8 cellular contexts compared by ENCODE assay signal in the genomic region with DNA sequence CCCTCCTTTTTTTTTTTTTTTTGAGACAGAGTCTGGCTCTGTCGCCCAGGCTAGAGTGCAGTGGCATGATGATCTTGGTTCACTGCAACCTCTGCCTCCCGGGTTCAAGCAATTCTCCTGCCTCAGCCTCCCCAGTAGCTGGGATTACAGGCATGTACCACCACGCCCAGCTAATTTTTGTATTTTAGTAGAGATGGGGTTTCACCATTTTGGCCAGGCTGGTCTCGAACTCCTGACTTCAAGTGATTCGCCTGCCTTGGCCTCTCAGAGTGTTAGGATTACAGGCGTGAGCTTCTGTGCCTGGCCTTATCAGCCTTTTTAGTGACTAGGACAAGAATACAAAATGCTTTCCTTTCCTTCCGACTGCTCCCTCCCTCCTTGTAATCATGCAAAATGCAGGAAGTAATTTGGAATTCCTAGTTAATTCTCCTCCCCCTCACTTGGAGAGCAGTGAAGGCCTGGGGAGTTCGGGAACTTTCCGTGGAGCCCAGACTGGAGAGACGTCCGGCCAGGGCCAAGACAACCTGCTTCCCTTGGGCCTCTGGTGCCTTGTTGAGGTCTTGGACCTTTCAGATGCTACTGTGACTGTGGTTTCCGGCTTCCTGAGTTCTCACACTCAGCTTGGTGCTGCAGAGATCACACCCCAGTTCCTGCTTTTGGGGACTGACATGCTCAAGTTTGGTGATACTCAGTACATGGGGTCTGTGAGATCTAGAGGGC. TPM values are rescaled to one million over a fixed set of nuclear protein-coding genes. Genes with fewer than 3 reads are reported as not detected.
DNase-seq lines count a peak whose midpoint lies in the region; ATAC-seq and TF ChIP-seq lines count a peak whose summit lies in the region.
"Not testable (repeated sequence)": the region's sequence is repeated elsewhere in the genome, so short reads cannot be mapped to it uniquely, and the experiment has no call there.

No MANE protein-coding gene starts in this region.

- H3K4me1 Mint-ChIP-seq in osteocyte (ENCODE audit: unreplicated experiment) = peaks cover 30% of the 10 kb centered on the region
- H3K4me1 Mint-ChIP-seq in stimulated activated naive B cell treated with anti-CD40 and anti-IgM and Interleukin-4, amounts not matched to agents 10 μg/mL and 1 μg/mL and 100 μg/mL, for 72 hours = peaks cover 23 to 33% of the 10 kb centered on the region in 2 donors

- peak overlapping the region; percentile 36 for H3K4me2 ChIP-seq in Karpas-422 (ENCODE audit: low read depth, low read length, poor library complexity, severe bottlenecking)

- not testable (repeated sequence) for H3K4me3 ChIP-seq in GM06990 (replicated peaks; ENCODE audit: low read depth, low read length); Karpas-422 (ENCODE audit: low read length); ascending aorta; right atrium auricular region

- intact Hi-C loops in ascending aorta (cut with DNase I) = not testable (repeated sequence)

- peak overlapping the region; percentile 50; the same call in 1 of the 2 replicates for H3K9ac ChIP-seq in Karpas-422 (ENCODE audit: low read length)

- H3K27ac Mint-ChIP-seq in osteocyte (ENCODE audit: unreplicated experiment) = peak overlapping the region; percentile 93
- peak overlapping the region; percentile 100 for H3K27ac Mint-ChIP-seq in stimulated activated naive B cell treated with anti-CD40 and anti-IgM and Interleukin-4, amounts not matched to agents 10 μg/mL and 1 μg/mL and 100 μg/mL, for 72 hours

- ATAC-seq in GM21825 (IDR thresholded peaks at IDR 0.05; ENCODE audit: unreplicated experiment) = peak; percentile 49
- peak; percentile 45 to 49 for ATAC-seq in stimulated activated naive B cell treated with anti-CD40 and anti-IgM and Interleukin-4, amounts not matched to agents 10 μg/mL and 1 μg/mL and 100 μg/mL, for 72 hours (replicated peaks)

- not testable (repeated sequence) for H3K27me3 Mint-ChIP-seq in osteocyte (ENCODE audit: unreplicated experiment); stimulated activated naive B cell treated with anti-CD40 and anti-IgM and Interleukin-4, amounts not matched to agents 10 μg/mL and 1 μg/mL and 100 μg/mL, for 72 hours

- not testable (repeated sequence) for H3K79me2 ChIP-seq in Karpas-422 (ENCODE audit: low read length)

- H4K20me1 ChIP-seq in Karpas-422 (ENCODE audit: insufficient read depth, low read depth, low read length) = not testable (repeated sequence)

- H3K4me3 Mint-ChIP-seq in osteocyte (ENCODE audit: unreplicated experiment) = not testable (repeated sequence)
- H3K4me3 Mint-ChIP-seq in stimulated activated naive B cell treated with anti-CD40 and anti-IgM and Interleukin-4, amounts not matched to agents 10 μg/mL and 1 μg/mL and 100 μg/mL, for 72 hours = peak overlapping the region; percentile 86 to 89

- not testable (repeated sequence) for H3K36me3 Mint-ChIP-seq in osteocyte (ENCODE audit: unreplicated experiment)
- H3K36me3 Mint-ChIP-seq in stimulated activated naive B cell treated with anti-CD40 and anti-IgM and Interleukin-4, amounts not matched to agents 10 μg/mL and 1 μg/mL and 100 μg/mL, for 72 hours = peaks cover 0 to 10% of the 10 kb centered on the region in 2 donors

- DNase-seq in GM06990 (ENCODE audit: extremely low read depth, insufficient read length) = peak; percentile 81
- DNase-seq in Karpas-422 = peak; percentile 72
- peak; percentile 56 for DNase-seq in activated CD4-positive, CD25-positive, alpha-beta regulatory T cell treated with anti-CD3 and anti-CD28 coated beads, Interleukin-2, amount 50 U/mL, for 72 hours
- peak; percentile 34 to 82 for DNase-seq in ascending aorta (ENCODE audit: low spot score in 2 of 2)
- DNase-seq in right atrium auricular region (ENCODE audit: low spot score) = peak; percentile 85
- DNase-seq in osteocyte (ENCODE audit: extremely low spot score, unreplicated experiment) = not testable (repeated sequence)
- peak; percentile 62 for DNase-seq in stimulated activated naive B cell treated with anti-CD40 and anti-IgM and Interleukin-4, amounts not matched to agents 10 μg/mL and 1 μg/mL and 100 μg/mL, for 72 hours

- not testable (repeated sequence) for H3K9me3 ChIP-seq in Karpas-422 (ENCODE audit: low read length); ascending aorta; right atrium auricular region

- not testable (repeated sequence) for H3K27me3 ChIP-seq in GM06990 (replicated peaks; ENCODE audit: control insufficient read depth, insufficient read depth, low read length); Karpas-422 (ENCODE audit: low read length); ascending aorta; right atrium auricular region

- TF ChIP-seq CTCF in GM06990 (IDR thresholded peaks at IDR 0.05; ENCODE audit: insufficient read depth, low read length, poor library complexity, severe bottlenecking); ascending aorta (IDR thresholded peaks at IDR 0.05); right atrium auricular region (IDR thresholded peaks at IDR 0.05); osteocyte (IDR thresholded peaks at IDR 0.05): not testable (repeated sequence)

- not testable (repeated sequence) for H3K9me3 Mint-ChIP-seq in osteocyte (ENCODE audit: unreplicated experiment); stimulated activated naive B cell treated with anti-CD40 and anti-IgM and Interleukin-4, amounts not matched to agents 10 μg/mL and 1 μg/mL and 100 μg/mL, for 72 hours

- not testable (repeated sequence) for H3K27ac ChIP-seq in Karpas-422 (ENCODE audit: low read length)
- H3K27ac ChIP-seq in ascending aorta (peak overlapping the region; percentile 96 to 98), right atrium auricular region (peak overlapping the region; percentile 89 to 97)

- H3K4me1 ChIP-seq in Karpas-422 (ENCODE audit: low read length) = peaks cover 15% of the 10 kb centered on the region
- peaks cover 0 to 22% of the 10 kb centered on the region in 2 donors for H3K4me1 ChIP-seq in ascending aorta
- peaks cover 0 to 48% of the 10 kb centered on the region in 2 donors for H3K4me1 ChIP-seq in right atrium auricular region

- H2AFZ ChIP-seq in Karpas-422 (ENCODE audit: low read length) = peak overlapping the region; percentile 80

- not testable (repeated sequence) for H3K9me2 ChIP-seq in Karpas-422 (replicated peaks; ENCODE audit: insufficient read depth, low read length)

- not testable (repeated sequence) for H3K36me3 ChIP-seq in GM06990 (ENCODE audit: control insufficient read depth, insufficient read depth, low read length); Karpas-422 (ENCODE audit: insufficient read depth, low read length); ascending aorta; right atrium auricular region

RNA-seq across cellular contexts. Expression of a gene that starts 4.0 kb away (rescaled TPM):
- 27.8 and 41.7 TPM in 2 replicates for total RNA-seq in Karpas-422 (2014; rRNA removed; shearing (Covaris generic); ENCODE audit: low replicate concordance)
- total RNA-seq in ascending aorta (109 TPM), right atrium auricular region (10 to 100 TPM; 29.7 to 34.7 TPM), osteocyte (38.1 and 42.1 TPM in 2 replicates)

RNA-seq across cellular contexts. Expression of a gene that starts 25.8 kb away (rescaled TPM):
- total RNA-seq in Karpas-422 (2014; rRNA removed; shearing (Covaris generic); ENCODE audit: low replicate concordance) = 315 and 375 TPM in 2 replicates
- total RNA-seq in ascending aorta (232 TPM), right atrium auricular region (100 to 1,000 TPM; 106 to 112 TPM), osteocyte (324 and 329 TPM in 2 replicates)
